1 cellular context compared by ENCODE assay signal in genomic region chr5:170634236-170634990, GRCh38.
TF ChIP-seq lines count a peak whose summit lies in the region.

No MANE protein-coding gene starts in this region.

TF ChIP-seq in GM23338, 12 proteins besides CTCF, POLR2A, EP300 and RAD21 (continued from another document):
- no peak for TF ChIP-seq ZNF462 (CRISPR knock-in tag; IDR thresholded peaks at IDR 0.05)
